Comparison of ENCODE assay signal across 1 cellular context in the genomic region with DNA sequence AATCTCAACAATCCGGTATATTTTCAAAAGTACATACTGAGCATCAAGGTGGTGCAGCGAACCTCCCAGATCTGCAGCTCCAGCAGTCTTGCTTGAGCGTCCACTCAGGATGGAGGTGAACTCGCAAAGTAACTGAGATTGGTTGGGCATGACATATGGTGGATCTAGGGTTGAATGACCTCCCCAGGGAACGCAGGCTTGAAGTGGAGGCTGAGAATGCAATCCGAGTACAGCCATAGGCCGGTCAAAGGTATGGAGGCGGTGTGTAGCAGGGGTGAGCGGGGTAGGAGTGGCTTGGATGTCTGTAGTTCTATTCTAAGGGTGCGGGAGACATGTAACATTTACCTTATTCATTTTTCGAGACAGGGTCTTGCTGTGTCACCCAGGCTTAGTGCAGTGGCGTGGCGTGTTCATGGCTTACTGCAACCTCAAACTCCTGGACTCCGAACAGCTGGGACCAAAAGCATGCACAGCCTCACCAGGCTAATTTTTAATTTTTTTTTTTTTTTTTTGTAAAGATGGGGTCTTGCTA.
TF ChIP-seq lines count a peak whose summit lies in the region.

No MANE protein-coding gene starts in this region.

TF ChIP-seq in GM12878, 131 proteins besides CTCF, POLR2A, EP300 and RAD21 (continued from another document):
- TF ChIP-seq ZNF592 (IDR thresholded peaks at IDR 0.05) = no peak
- 0 out of 2 replicates have a peak, but pooled peaks have one; percentile 40 for TF ChIP-seq NBN (IDR thresholded peaks at IDR 0.05)
- TF ChIP-seq BHLHE40 (IDR thresholded peaks at IDR 0.05; ENCODE audit: borderline replicate concordance in 1 of 2, low read depth in 2 of 2, low read length in 1 of 2) = no peak
- TF ChIP-seq HDGF (IDR thresholded peaks at IDR 0.05) = 0 out of 2 replicates have a peak, but pooled peaks have one; percentile 34
- no peak for TF ChIP-seq ZBED1 (IDR thresholded peaks at IDR 0.05; ENCODE audit: borderline replicate concordance)
- TF ChIP-seq STAT3 (IDR thresholded peaks at IDR 0.05; ENCODE audit: low read depth, low read length) = no peak
- 0 out of 2 replicates have a peak, but pooled peaks have one; percentile 68 for TF ChIP-seq CHD1 (IDR thresholded peaks at IDR 0.05; ENCODE audit: low read depth, low read length)
- TF ChIP-seq RFX5 (IDR thresholded peaks at IDR 0.05; ENCODE audit: low read depth, low read length) = no peak
- TF ChIP-seq, protein P1, sequence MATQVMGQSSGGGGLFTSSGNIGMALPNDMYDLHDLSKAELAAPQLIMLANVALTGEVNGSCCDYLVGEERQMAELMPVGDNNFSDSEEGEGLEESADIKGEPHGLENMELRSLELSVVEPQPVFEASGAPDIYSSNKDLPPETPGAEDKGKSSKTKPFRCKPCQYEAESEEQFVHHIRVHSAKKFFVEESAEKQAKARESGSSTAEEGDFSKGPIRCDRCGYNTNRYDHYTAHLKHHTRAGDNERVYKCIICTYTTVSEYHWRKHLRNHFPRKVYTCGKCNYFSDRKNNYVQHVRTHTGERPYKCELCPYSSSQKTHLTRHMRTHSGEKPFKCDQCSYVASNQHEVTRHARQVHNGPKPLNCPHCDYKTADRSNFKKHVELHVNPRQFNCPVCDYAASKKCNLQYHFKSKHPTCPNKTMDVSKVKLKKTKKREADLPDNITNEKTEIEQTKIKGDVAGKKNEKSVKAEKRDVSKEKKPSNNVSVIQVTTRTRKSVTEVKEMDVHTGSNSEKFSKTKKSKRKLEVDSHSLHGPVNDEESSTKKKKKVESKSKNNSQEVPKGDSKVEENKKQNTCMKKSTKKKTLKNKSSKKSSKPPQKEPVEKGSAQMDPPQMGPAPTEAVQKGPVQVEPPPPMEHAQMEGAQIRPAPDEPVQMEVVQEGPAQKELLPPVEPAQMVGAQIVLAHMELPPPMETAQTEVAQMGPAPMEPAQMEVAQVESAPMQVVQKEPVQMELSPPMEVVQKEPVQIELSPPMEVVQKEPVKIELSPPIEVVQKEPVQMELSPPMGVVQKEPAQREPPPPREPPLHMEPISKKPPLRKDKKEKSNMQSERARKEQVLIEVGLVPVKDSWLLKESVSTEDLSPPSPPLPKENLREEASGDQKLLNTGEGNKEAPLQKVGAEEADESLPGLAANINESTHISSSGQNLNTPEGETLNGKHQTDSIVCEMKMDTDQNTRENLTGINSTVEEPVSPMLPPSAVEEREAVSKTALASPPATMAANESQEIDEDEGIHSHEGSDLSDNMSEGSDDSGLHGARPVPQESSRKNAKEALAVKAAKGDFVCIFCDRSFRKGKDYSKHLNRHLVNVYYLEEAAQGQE (IDR thresholded peaks at IDR 0.05; ENCODE audit: low read depth, low read length) = no peak
- peak; percentile 14; the same call in 1 of the 2 replicates for TF ChIP-seq E2F4 (IDR thresholded peaks at IDR 0.05; ENCODE audit: low read depth, low read length)
- TF ChIP-seq JUNB (IDR thresholded peaks at IDR 0.05) = no peak
- TF ChIP-seq RBBP5 (conservative IDR thresholded peaks at IDR 0.05) = no peak
- TF ChIP-seq NRF1 (conservative IDR thresholded peaks at IDR 0.05; ENCODE audit: low read depth, low read length) = no peak
- TF ChIP-seq RCOR1 (conservative IDR thresholded peaks at IDR 0.05; ENCODE audit: low read depth, low read length) = no peak
- TF ChIP-seq ASH2L (IDR thresholded peaks at IDR 0.05; ENCODE audit: borderline replicate concordance, low read depth) = no peak
- TF ChIP-seq, protein P2, sequence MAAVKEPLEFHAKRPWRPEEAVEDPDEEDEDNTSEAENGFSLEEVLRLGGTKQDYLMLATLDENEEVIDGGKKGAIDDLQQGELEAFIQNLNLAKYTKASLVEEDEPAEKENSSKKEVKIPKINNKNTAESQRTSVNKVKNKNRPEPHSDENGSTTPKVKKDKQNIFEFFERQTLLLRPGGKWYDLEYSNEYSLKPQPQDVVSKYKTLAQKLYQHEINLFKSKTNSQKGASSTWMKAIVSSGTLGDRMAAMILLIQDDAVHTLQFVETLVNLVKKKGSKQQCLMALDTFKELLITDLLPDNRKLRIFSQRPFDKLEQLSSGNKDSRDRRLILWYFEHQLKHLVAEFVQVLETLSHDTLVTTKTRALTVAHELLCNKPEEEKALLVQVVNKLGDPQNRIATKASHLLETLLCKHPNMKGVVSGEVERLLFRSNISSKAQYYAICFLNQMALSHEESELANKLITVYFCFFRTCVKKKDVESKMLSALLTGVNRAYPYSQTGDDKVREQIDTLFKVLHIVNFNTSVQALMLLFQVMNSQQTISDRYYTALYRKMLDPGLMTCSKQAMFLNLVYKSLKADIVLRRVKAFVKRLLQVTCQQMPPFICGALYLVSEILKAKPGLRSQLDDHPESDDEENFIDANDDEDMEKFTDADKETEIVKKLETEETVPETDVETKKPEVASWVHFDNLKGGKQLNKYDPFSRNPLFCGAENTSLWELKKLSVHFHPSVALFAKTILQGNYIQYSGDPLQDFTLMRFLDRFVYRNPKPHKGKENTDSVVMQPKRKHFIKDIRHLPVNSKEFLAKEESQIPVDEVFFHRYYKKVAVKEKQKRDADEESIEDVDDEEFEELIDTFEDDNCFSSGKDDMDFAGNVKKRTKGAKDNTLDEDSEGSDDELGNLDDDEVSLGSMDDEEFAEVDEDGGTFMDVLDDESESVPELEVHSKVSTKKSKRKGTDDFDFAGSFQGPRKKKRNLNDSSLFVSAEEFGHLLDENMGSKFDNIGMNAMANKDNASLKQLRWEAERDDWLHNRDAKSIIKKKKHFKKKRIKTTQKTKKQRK (IDR thresholded peaks at IDR 0.05; ENCODE audit: low read depth, low read length) = no peak
- no peak for TF ChIP-seq TCF7 (IDR thresholded peaks at IDR 0.05; ENCODE audit: borderline replicate concordance)
- TF ChIP-seq IRF4 (IDR thresholded peaks at IDR 0.05; ENCODE audit: low read depth, low read length) = no peak
- TF ChIP-seq RB1 (IDR thresholded peaks at IDR 0.05; ENCODE audit: borderline replicate concordance) = no peak
- no peak for TF ChIP-seq TBL1XR1 (IDR thresholded peaks at IDR 0.05; ENCODE audit: low read depth, low read length)
- TF ChIP-seq GATAD2B (conservative IDR thresholded peaks at IDR 0.05; ENCODE audit: low read depth) = no peak
- TF ChIP-seq MYC (IDR thresholded peaks at IDR 0.05; ENCODE audit: insufficient read depth, insufficient read length, insufficient replicate concordance, low read length, severe bottlenecking) = no peak
- TF ChIP-seq SMC3 (IDR thresholded peaks at IDR 0.05; ENCODE audit: borderline replicate concordance, low read length) = no peak
- no peak for TF ChIP-seq USF2 (IDR thresholded peaks at IDR 0.05; ENCODE audit: borderline replicate concordance, low read depth, low read length)
- TF ChIP-seq NFYA (IDR thresholded peaks at IDR 0.05; ENCODE audit: borderline replicate concordance, low read depth, low read length) = no peak
- no peak for TF ChIP-seq TCF3 (IDR thresholded peaks at IDR 0.05; ENCODE audit: borderline replicate concordance, insufficient read depth, low read depth, low read length)
- peak; percentile 11; the same call in 1 of the 2 replicates for TF ChIP-seq SMARCA5 (IDR thresholded peaks at IDR 0.05)
- TF ChIP-seq, protein P3, sequence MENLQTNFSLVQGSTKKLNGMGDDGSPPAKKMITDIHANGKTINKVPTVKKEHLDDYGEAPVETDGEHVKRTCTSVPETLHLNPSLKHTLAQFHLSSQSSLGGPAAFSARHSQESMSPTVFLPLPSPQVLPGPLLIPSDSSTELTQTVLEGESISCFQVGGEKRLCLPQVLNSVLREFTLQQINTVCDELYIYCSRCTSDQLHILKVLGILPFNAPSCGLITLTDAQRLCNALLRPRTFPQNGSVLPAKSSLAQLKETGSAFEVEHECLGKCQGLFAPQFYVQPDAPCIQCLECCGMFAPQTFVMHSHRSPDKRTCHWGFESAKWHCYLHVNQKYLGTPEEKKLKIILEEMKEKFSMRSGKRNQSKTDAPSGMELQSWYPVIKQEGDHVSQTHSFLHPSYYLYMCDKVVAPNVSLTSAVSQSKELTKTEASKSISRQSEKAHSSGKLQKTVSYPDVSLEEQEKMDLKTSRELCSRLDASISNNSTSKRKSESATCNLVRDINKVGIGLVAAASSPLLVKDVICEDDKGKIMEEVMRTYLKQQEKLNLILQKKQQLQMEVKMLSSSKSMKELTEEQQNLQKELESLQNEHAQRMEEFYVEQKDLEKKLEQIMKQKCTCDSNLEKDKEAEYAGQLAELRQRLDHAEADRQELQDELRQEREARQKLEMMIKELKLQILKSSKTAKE (IDR thresholded peaks at IDR 0.05; ENCODE audit: low read depth, poor library complexity, severe bottlenecking) = no peak
- TF ChIP-seq MTA2 (IDR thresholded peaks at IDR 0.05; ENCODE audit: low read depth) = no peak
- 0 out of 2 replicates have a peak, but pooled peaks have one; percentile 11 for TF ChIP-seq RUNX3 (IDR thresholded peaks at IDR 0.05; ENCODE audit: low read length)
- TF ChIP-seq NR2C1 (IDR thresholded peaks at IDR 0.05) = no peak
- TF ChIP-seq POLR2AphosphoS2 (IDR thresholded peaks at IDR 0.05; ENCODE audit: low read depth, low read length) = no peak
